In genomic region chr4:138555584-138555983, GRCh38 we compare ENCODE assay signal across 8 cellular contexts.
DNase-seq lines count a peak whose midpoint lies in the region; ATAC-seq, FAIRE-seq and TF ChIP-seq lines count a peak whose summit lies in the region.

No MANE protein-coding gene starts in this region.

- no peak overlapping the region for H3K4me3 Mint-ChIP-seq in activated T-cell treated with anti-CD3 and anti-CD28 coated beads, Interleukin-2, amount 50 U/mL, for 4 hours

- H2AFZ ChIP-seq in DND-41 (ENCODE audit: low read depth, low read length) = no peak overlapping the region

- no peak overlapping the region for H3K4me2 ChIP-seq in DND-41 (ENCODE audit: insufficient read depth, low read length)

- no peaks in the 10 kb centered on the region for H3K27me3 ChIP-seq in DND-41 (ENCODE audit: insufficient read depth, low read length, poor library complexity)

- FAIRE-seq in frontal cortex (lab: Jason Lieb, UNC) = no peak

- no peaks in the 10 kb centered on the region for H3K36me3 ChIP-seq in DND-41 (ENCODE audit: insufficient read depth, low read length)

- no peaks in the 10 kb centered on the region for H3K27me3 Mint-ChIP-seq in activated T-cell treated with anti-CD3 and anti-CD28 coated beads, Interleukin-2, amount 50 U/mL, for 4 hours (ENCODE audit: low read depth)

- no peak overlapping the region for H3K27ac ChIP-seq in DND-41 (ENCODE audit: low read length)

- H3K4me1 ChIP-seq in DND-41 (ENCODE audit: insufficient read depth, low read length) = no peaks in the 10 kb centered on the region

- TF ChIP-seq CTCF in DND-41 (IDR thresholded peaks at IDR 0.05; ENCODE audit: borderline replicate concordance, extremely low read depth, low read length, poor library complexity, severe bottlenecking) = peak; percentile 48
- peak; percentile 39; the same call in 1 of the 2 replicates for TF ChIP-seq CTCF in LNCAP (IDR thresholded peaks at IDR 0.05)

- no peak overlapping the region for H3K4me3 ChIP-seq in DND-41 (ENCODE audit: low read depth in 1 of 2, low read length in 2 of 2)

- H3K79me2 ChIP-seq in DND-41 (ENCODE audit: insufficient read depth, low read length) = no peaks in the 10 kb centered on the region

- no peaks in the 10 kb centered on the region for H4K20me1 ChIP-seq in DND-41 (ENCODE audit: insufficient read depth, low read length)

- no peaks in the 10 kb centered on the region for H3K4me1 Mint-ChIP-seq in activated T-cell treated with anti-CD3 and anti-CD28 coated beads, Interleukin-2, amount 50 U/mL, for 4 hours (ENCODE audit: low read depth)

- ATAC-seq in DND-41 (ENCODE audit: insufficient read depth, low read depth) (peak; percentile 57; the same call in 1 of the 3 replicates), GM21528 (IDR thresholded peaks at IDR 0.05; ENCODE audit: low FRiP score, unreplicated experiment) (peak; percentile 79)
- no peak for ATAC-seq in activated T-cell treated with anti-CD3 and anti-CD28 coated beads, Interleukin-2, amount 50 U/mL, for 4 hours

- DNase-seq in DND-41 (no peak), ecto neural progenitor cell (ENCODE audit: low spot score) (peak; percentile 46), frontal cortex (ENCODE audit: low spot score in 2 of 2) (no peak)
- DNase-seq in activated T-cell treated with anti-CD3 and anti-CD28 coated beads, Interleukin-2, amount 50 U/mL, for 4 hours = no peak
- no peak for DNase-seq in stimulated activated CD4-positive, alpha-beta T cell treated with anti-CD3 and anti-CD28 coated beads, Interleukin-2, amount 100 ng/mL, for 24 hours
- DNase-seq in effector CD4-positive, alpha-beta T cell = no peak

- H3K9ac ChIP-seq in DND-41 (ENCODE audit: low read depth, low read length) = no peak overlapping the region

- no peaks in the 10 kb centered on the region for H3K9me3 Mint-ChIP-seq in activated T-cell treated with anti-CD3 and anti-CD28 coated beads, Interleukin-2, amount 50 U/mL, for 4 hours

- no peaks in the 10 kb centered on the region for H3K36me3 Mint-ChIP-seq in activated T-cell treated with anti-CD3 and anti-CD28 coated beads, Interleukin-2, amount 50 U/mL, for 4 hours (ENCODE audit: insufficient read depth)

- no peaks in the 10 kb centered on the region for H3K9me3 ChIP-seq in DND-41 (ENCODE audit: insufficient read depth, low read length, severe bottlenecking)

Comparison
In these comparisons a context has a peak if more than half of its experiments do, and no peak if none do; other contexts are left out.
1. ATAC-seq: peak in DND-41 (single experiment) and GM21528 (single experiment); none in activated T-cell treated with anti-CD3 and anti-CD28 coated beads, Interleukin-2, amount 50 U/mL, for 4 hours (0 of 2).